ENCODE assay signal across 13 cellular contexts in genomic region chr14:61498303-61498702, GRCh38.
A peak's percentile ranks its signal among the peaks of the same experiment; 100 is the strongest.
DNase-seq lines count a peak whose midpoint lies in the region; ATAC-seq and TF ChIP-seq lines count a peak whose summit lies in the region.
"Had no signal": no experiment of that assay in that cellular context is flagged by ENCODE, and none has a peak within 500 bp of the region (broad histone marks: within the 10 kb centered on the region; RNA-seq: fewer than 3 reads in every experiment).

No MANE protein-coding gene starts in this region.

- CTCF ChIA-PET in HEK293 (lab: Yijun Ruan, JAX), result interaction anchor here (0.6 kb wide), 1 partner anchor 104 kb away, joined by 3 read pairs; no protein-coding TSS in a partner anchor
- CTCF ChIA-PET in naive thymus-derived CD4-positive, alpha-beta T cell (lab: Charles Lee), result interaction anchor here (1.2 kb wide), 1 partner anchor 21 kb away, joined by 3 read pairs; no protein-coding TSS in a partner anchor

- no peak overlapping the region for H3K27ac ChIP-seq in HEK293 (ENCODE audit: extremely low read depth, low read depth, low read length)
- peak overlapping the region; percentile 48 for H3K27ac ChIP-seq in naive thymus-derived CD4-positive, alpha-beta T cell (ENCODE audit: low read depth, low read length)

- H3K27me3 Mint-ChIP-seq in central memory CD8-positive, alpha-beta T cell, result no peaks in the 10 kb centered on the region
- no peaks in the 10 kb centered on the region for H3K27me3 Mint-ChIP-seq in naive thymus-derived CD4-positive, alpha-beta T cell
- H3K27me3 Mint-ChIP-seq: memory B cell had no signal

- intact Hi-C loops in naive thymus-derived CD4-positive, alpha-beta T cell (cut with micrococcal nuclease), result no loop called here

- H3K27me3 ChIP-seq in naive thymus-derived CD4-positive, alpha-beta T cell (ENCODE audit: control insufficient read depth in 2 of 2, insufficient read depth in 2 of 2, low read length in 2 of 2), result no peaks in the 10 kb centered on the region
- H3K27me3 ChIP-seq: sigmoid colon, uterus had no signal

- H3K4me3 ChIP-seq in AG10803 (ENCODE audit: low read length) (no peak overlapping the region), HEK293 (ENCODE audit: low read depth, low read length) (no peak overlapping the region)
- H3K4me3 ChIP-seq in naive thymus-derived CD4-positive, alpha-beta T cell (ENCODE audit: low read length), result no peak overlapping the region
- H3K4me3 ChIP-seq: sigmoid colon, uterus had no signal

- H3K36me3 Mint-ChIP-seq in central memory CD8-positive, alpha-beta T cell (ENCODE audit: insufficient read depth), result peaks cover 54% of the 10 kb centered on the region
- H3K36me3 Mint-ChIP-seq in naive thymus-derived CD4-positive, alpha-beta T cell, result peaks cover 9 to 53% (median 28%) of the 10 kb centered on the region in 5 donors
- H3K36me3 Mint-ChIP-seq: memory B cell had no signal

- H3K27ac Mint-ChIP-seq in central memory CD8-positive, alpha-beta T cell (ENCODE audit: low read depth), result peak overlapping the region; percentile 67
- peak overlapping the region in 5 of 9 donors; percentile 27 to 99 (median 90) for H3K27ac Mint-ChIP-seq in naive thymus-derived CD4-positive, alpha-beta T cell
- H3K27ac Mint-ChIP-seq: memory B cell had no signal

- no peaks in the 10 kb centered on the region for H3K9me3 Mint-ChIP-seq in central memory CD8-positive, alpha-beta T cell
- H3K9me3 Mint-ChIP-seq in naive thymus-derived CD4-positive, alpha-beta T cell, result peaks cover 0 to 4% (median 0%) of the 10 kb centered on the region in 11 donors
- H3K9me3 Mint-ChIP-seq: memory B cell had no signal

- no peak overlapping the region for H3K4me3 Mint-ChIP-seq in central memory CD8-positive, alpha-beta T cell
- peak overlapping the region in 1 of 10 donors; percentile 4 for H3K4me3 Mint-ChIP-seq in naive thymus-derived CD4-positive, alpha-beta T cell
- H3K4me3 Mint-ChIP-seq: memory B cell had no signal

- no peak for ATAC-seq in central memory CD8-positive, alpha-beta T cell (replicated peaks; ENCODE audit: extremely low read depth, poor library complexity, severe bottlenecking)
- no peak for ATAC-seq in naive thymus-derived CD4-positive, alpha-beta T cell
- ATAC-seq in left lobe of liver, result no peak
- ATAC-seq: PC-3 had no signal

- H3K36me3 ChIP-seq in HEK293 (ENCODE audit: control insufficient read depth in 2 of 2, insufficient read depth in 1 of 2, low read length in 2 of 2), result no peaks in the 10 kb centered on the region
- peaks cover 0 to 29% (median 6%) of the 10 kb centered on the region in 3 experiments for H3K36me3 ChIP-seq in naive thymus-derived CD4-positive, alpha-beta T cell (ENCODE audit: control insufficient read depth in 2 of 3, insufficient read depth in 3 of 3, low read length in 3 of 3)
- H3K36me3 ChIP-seq: sigmoid colon, uterus had no signal

- H3K4me1 ChIP-seq in HEK293 (ENCODE audit: control insufficient read depth, insufficient read depth, low read length), result no peaks in the 10 kb centered on the region
- peaks cover 37 to 40% of the 10 kb centered on the region in 2 donors for H3K4me1 ChIP-seq in naive thymus-derived CD4-positive, alpha-beta T cell (ENCODE audit: control insufficient read depth in 2 of 2, insufficient read depth in 2 of 2, low read length in 2 of 2)
- H3K4me1 ChIP-seq: uterus had no signal

- no peak for TF ChIP-seq CTCF in AG10803 (conservative IDR thresholded peaks at IDR 0.05; ENCODE audit: low read length)
- no peak for TF ChIP-seq CTCF in HEK293 (tag by site-specific recombination; IDR thresholded peaks at IDR 0.05)

- H3K4me1 Mint-ChIP-seq in central memory CD8-positive, alpha-beta T cell, result peaks cover 69% of the 10 kb centered on the region
- H3K4me1 Mint-ChIP-seq in naive thymus-derived CD4-positive, alpha-beta T cell, result peaks cover 50 to 82% (median 74%) of the 10 kb centered on the region in 7 donors

- DNase-seq in AG10803 (ENCODE audit: low read depth), result peak; percentile 36
- DNase-seq in central memory CD8-positive, alpha-beta T cell (ENCODE audit: low spot score in 2 of 2), result no peak
- no peak for DNase-seq in naive thymus-derived CD4-positive, alpha-beta T cell
- DNase-seq in NCI-H345 treated with DMSO at 0.1 percent for 48 hours (lab: John Stamatoyannopoulos, UW; ENCODE audit: unreplicated experiment), result no peak
- no peak for DNase-seq in left lobe of liver (ENCODE audit: low spot score)
- no peak for DNase-seq in CD1c-positive myeloid dendritic cell (ENCODE audit: extremely low spot score)
- no peak for DNase-seq in mesenteric fat pad (ENCODE audit: low spot score)
- DNase-seq: KG1, PC-3, sigmoid colon, uterus had no signal

- no peaks in the 10 kb centered on the region for H3K9me3 ChIP-seq in HEK293 (ENCODE audit: control insufficient read depth, insufficient read depth, low read depth, low read length)
- H3K9me3 ChIP-seq in naive thymus-derived CD4-positive, alpha-beta T cell (ENCODE audit: control insufficient read depth in 2 of 3, low read length in 3 of 3), result no peaks in the 10 kb centered on the region
- H3K9me3 ChIP-seq: sigmoid colon, uterus had no signal

- POLR2A ChIA-PET in HEK293 (lab: Yijun Ruan, JAX), result interaction anchor here (1.2 kb wide), 1 partner anchor 197 kb away, joined by 4 read pairs; no protein-coding TSS in a partner anchor
- POLR2A ChIA-PET in naive thymus-derived CD4-positive, alpha-beta T cell (lab: Charles Lee), result interaction anchor here (0.7 to 1.5 kb wide), 3 partner anchors 8 to 39 kb away, joined by 3 to 6 read pairs (median 5); no protein-coding TSS in a partner anchor

TF ChIP-seq in HEK293, 187 proteins besides CTCF, POLR2A, EP300 and RAD21:
- peak; percentile 76 for TF ChIP-seq ZIC2 (tag by site-specific recombination; IDR thresholded peaks at IDR 0.05)
- TF ChIP-seq ZNF350 (tag by site-specific recombination; IDR thresholded peaks at IDR 0.05), result no peak
- no peak for TF ChIP-seq ZNF626 (tag by site-specific recombination; IDR thresholded peaks at IDR 0.05)
- no peak for TF ChIP-seq ZNF169 (tag by site-specific recombination; IDR thresholded peaks at IDR 0.05)
